In the genomic region with DNA sequence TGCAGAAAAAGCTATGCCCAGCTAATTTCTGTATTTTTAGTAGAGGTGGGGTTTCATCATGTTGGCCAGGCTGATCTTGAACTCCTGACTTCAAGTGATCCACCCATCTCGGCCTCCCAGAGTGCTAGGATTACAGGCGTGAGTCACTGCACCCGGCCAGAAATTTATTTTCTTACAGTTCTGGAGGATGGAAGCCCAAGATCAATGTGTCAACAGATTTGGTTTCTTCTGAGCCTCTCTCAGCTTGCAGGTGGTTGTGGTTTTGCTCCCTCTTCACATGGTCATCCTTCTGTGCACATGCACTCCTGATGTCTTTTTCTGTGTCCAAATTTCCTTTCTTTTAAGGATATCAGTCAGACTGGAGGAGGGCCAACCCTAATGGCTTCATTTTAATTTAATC, we compare ENCODE assay signal across 30 cellular contexts.
DNase-seq lines count a peak whose midpoint lies in the region; ATAC-seq and TF ChIP-seq lines count a peak whose summit lies in the region.
"Had no signal": no experiment of that assay in that cellular context is flagged by ENCODE, and none has a peak within 500 bp of the region (broad histone marks: within the 10 kb centered on the region; RNA-seq: fewer than 3 reads in every experiment).

No MANE protein-coding gene starts in this region.

- H3K4me2 ChIP-seq in MM.1S (ENCODE audit: low read depth, low read length), result no peak overlapping the region
- H3K4me2 ChIP-seq: SK-N-SH had no signal

- no peaks in the 10 kb centered on the region for H3K27me3 ChIP-seq in MM.1S (replicated peaks; ENCODE audit: insufficient read depth, low read length)
- H3K27me3 ChIP-seq: gastrocnemius medialis had no signal

- no peak overlapping the region for H3K4me3 ChIP-seq in MM.1S (ENCODE audit: low read length)
- H3K4me3 ChIP-seq: gastrocnemius medialis had no signal

- H2AFZ ChIP-seq in MM.1S (ENCODE audit: low read length), result no peak overlapping the region

- TF ChIP-seq CTCF in MM.1S (IDR thresholded peaks at IDR 0.05; ENCODE audit: low read length), result no peak

- no peak overlapping the region for H3K9ac ChIP-seq in MM.1S (ENCODE audit: low read length)
- H3K9ac ChIP-seq: SK-N-SH had no signal

- 0 out of 2 replicates have a peak, but pooled peaks cover 2% of the 10 kb centered on the region for H3K4me1 ChIP-seq in MM.1S (ENCODE audit: low read length)
- H3K4me1 ChIP-seq: gastrocnemius medialis had no signal

- H3K79me2 ChIP-seq in MM.1S (ENCODE audit: low read length), result no peaks in the 10 kb centered on the region

- H3F3A ChIP-seq in MM.1S (ENCODE audit: insufficient read depth, low read length), result no peaks in the 10 kb centered on the region

- peak; percentile 15 for DNase-seq in NCI-H2107 treated with DMSO at 0.1 percent for 48 hours (lab: John Stamatoyannopoulos, UW; ENCODE audit: unreplicated experiment)
- no peak for DNase-seq in NCI-H2107 (lab: John Stamatoyannopoulos, UW)
- peak; percentile 27 for DNase-seq in MM.1S
- DNase-seq in amniotic epithelial cell (ENCODE audit: low read depth), result peak; percentile 4
- peak; percentile 11 for DNase-seq in stromal cell of bone marrow (ENCODE audit: low read depth)
- no peak for DNase-seq in NCI-H748 treated with DMSO at 0.1 percent for 48 hours (lab: John Stamatoyannopoulos, UW)
- DNase-seq: activated CD4-positive, alpha-beta T cell treated with anti-CD3 and anti-CD28 coated beads for 48 hours; activated CD8-positive, alpha-beta memory T cell treated with anti-CD3 and anti-CD28 coated beads for 24 hours; activated effector memory CD4-positive, alpha-beta T cell treated with Interleukin-2 at 50 U/mL for 16 hours; aorta; caudate nucleus; CD8-positive, alpha-beta memory T cell; endodermal cell; gastrocnemius medialis; GDM1; H9; hippocampal formation; Kasumi-1; NCI-H2029 treated with DMSO at 0.1 percent for 48 hours; NCI-H226; SK-N-SH; stimulated activated CD4-positive, alpha-beta T cell treated with anti-CD3 and anti-CD28 coated beads, Interleukin-4, amount 100 ng/mL, for 4 hours; T-helper 2 cell had no signal

- H3K9me2 ChIP-seq in MM.1S (replicated peaks; ENCODE audit: insufficient read depth, low read length), result no peaks in the 10 kb centered on the region
- H3K9me2 ChIP-seq: SK-N-SH had no signal

- no peaks in the 10 kb centered on the region for H4K20me1 ChIP-seq in MM.1S (ENCODE audit: insufficient read depth, low read length)

- no peak for ATAC-seq in GM18520 (IDR thresholded peaks at IDR 0.05; ENCODE audit: unreplicated experiment)
- ATAC-seq in GM18868 (IDR thresholded peaks at IDR 0.05; ENCODE audit: unreplicated experiment), result no peak
- ATAC-seq: esophagus mucosa; gastrocnemius medialis; sciatic nerve; stimulated activated memory B cell treated with anti-CD40 and anti-IgM and Interleukin-4, amounts not matched to agents 10 μg/mL and 1 μg/mL and 100 μg/mL, for 72 hours had no signal

- no peaks in the 10 kb centered on the region for H3K36me3 ChIP-seq in MM.1S (replicated peaks; ENCODE audit: insufficient read depth, low read length)
- H3K36me3 ChIP-seq: gastrocnemius medialis, neutrophil had no signal

- H3K27ac ChIP-seq in MM.1S (ENCODE audit: low read length), result no peak overlapping the region
- H3K27ac ChIP-seq: 22Rv1, gastrocnemius medialis, neutrophil had no signal

- no peaks in the 10 kb centered on the region for H3K9me3 ChIP-seq in MM.1S (replicated peaks; ENCODE audit: insufficient read depth, low read length)
- H3K9me3 ChIP-seq: gastrocnemius medialis, neutrophil had no signal

Comparison
In these comparisons a context has a peak if more than half of its experiments do, and no peak if none do; other contexts are left out.
1. DNase-seq: peak in NCI-H2107 treated with DMSO at 0.1 percent for 48 hours (single experiment), MM.1S (single experiment), amniotic epithelial cell (single experiment) and stromal cell of bone marrow (single experiment); none in NCI-H2107 (single experiment) and NCI-H748 treated with DMSO at 0.1 percent for 48 hours (single experiment).